Comparison of ENCODE assay signal across 13 cellular contexts in genomic region chr13:46178143-46178542, GRCh38. TPM values are rescaled to one million over a fixed set of nuclear protein-coding genes. Genes with fewer than 3 reads are reported as not detected.
DNase-seq lines count a peak whose midpoint lies in the region; ATAC-seq and TF ChIP-seq lines count a peak whose summit lies in the region.
"Had no signal": no experiment of that assay in that cellular context is flagged by ENCODE, and none has a peak within 500 bp of the region (broad histone marks: within the 10 kb centered on the region; RNA-seq: fewer than 3 reads in every experiment).

No MANE protein-coding gene starts in this region.

- peak overlapping the region; percentile 93 for H3K4me3 Mint-ChIP-seq in stimulated activated naive CD8-positive, alpha-beta T cell treated with anti-CD3 and anti-CD28 coated beads, Interleukin-15, Interleukin-2, amounts not matched to agents 100 ng/mL and 50 ng/mL, for 24 hours
- peak overlapping the region; percentile 81 to 99 (median 97) for H3K4me3 Mint-ChIP-seq in immature natural killer cell

- H3K9me3 ChIP-seq in prostate gland (no peaks in the 10 kb centered on the region), tibial artery (no peaks in the 10 kb centered on the region)
- H3K9me3 ChIP-seq: ovary, SJSA1 had no signal

- no peaks in the 10 kb centered on the region for H3K9me3 Mint-ChIP-seq in stimulated activated naive CD8-positive, alpha-beta T cell treated with anti-CD3 and anti-CD28 coated beads, Interleukin-15, Interleukin-2, amounts not matched to agents 100 ng/mL and 50 ng/mL, for 24 hours
- H3K9me3 Mint-ChIP-seq in immature natural killer cell = peaks cover 0 to 3% (median 0%) of the 10 kb centered on the region in 6 donors

- H3K4me3 ChIP-seq in prostate gland (no peak overlapping the region), tibial artery (no peak overlapping the region)
- H3K4me3 ChIP-seq: ovary, SJSA1 had no signal

- H3K27me3 ChIP-seq in prostate gland (replicated peaks; ENCODE audit: insufficient read depth) (no peaks in the 10 kb centered on the region), tibial artery (no peaks in the 10 kb centered on the region)
- H3K27me3 ChIP-seq: ovary, SJSA1 had no signal

- no peaks in the 10 kb centered on the region for H3K27me3 Mint-ChIP-seq in stimulated activated naive CD8-positive, alpha-beta T cell treated with anti-CD3 and anti-CD28 coated beads, Interleukin-15, Interleukin-2, amounts not matched to agents 100 ng/mL and 50 ng/mL, for 24 hours
- peaks cover 13 to 30% (median 23%) of the 10 kb centered on the region in 3 donors for H3K27me3 Mint-ChIP-seq in immature natural killer cell (ENCODE audit: low read depth in 3 of 3)

- no peak overlapping the region for H3K27ac ChIP-seq in prostate gland
- no peak overlapping the region for H3K27ac ChIP-seq in tibial artery
- H3K27ac ChIP-seq: ovary, SJSA1 had no signal

- TF ChIP-seq POLR2A in prostate gland (IDR thresholded peaks at IDR 0.05) = no peak

- H3K4me1 ChIP-seq in prostate gland (replicated peaks) (no peaks in the 10 kb centered on the region), tibial artery (no peaks in the 10 kb centered on the region)

- no peak for ATAC-seq in stimulated activated naive CD8-positive, alpha-beta T cell treated with anti-CD3 and anti-CD28 coated beads, Interleukin-15, Interleukin-2, amounts not matched to agents 100 U/mL and 50 U/mL, for 24 hours
- ATAC-seq in HG03442 (IDR thresholded peaks at IDR 0.05; ENCODE audit: unreplicated experiment) (no peak), HG03354 (IDR thresholded peaks at IDR 0.05; ENCODE audit: poor library complexity, severe bottlenecking, unreplicated experiment) (no peak)

- H3K36me3 ChIP-seq in prostate gland = no peaks in the 10 kb centered on the region
- no peaks in the 10 kb centered on the region for H3K36me3 ChIP-seq in tibial artery
- H3K36me3 ChIP-seq: ovary, SJSA1 had no signal

- peak overlapping the region; percentile 91 for H3K27ac Mint-ChIP-seq in stimulated activated naive CD8-positive, alpha-beta T cell treated with anti-CD3 and anti-CD28 coated beads, Interleukin-15, Interleukin-2, amounts not matched to agents 100 ng/mL and 50 ng/mL, for 24 hours
- peak overlapping the region; percentile 92 to 96 (median 94) for H3K27ac Mint-ChIP-seq in immature natural killer cell

- no peak for DNase-seq in stimulated activated naive CD8-positive, alpha-beta T cell treated with anti-CD3 and anti-CD28 coated beads, Interleukin-15, Interleukin-2, amounts not matched to agents 100 U/mL and 50 U/mL, for 24 hours
- DNase-seq in SKM-1 (lab: John Stamatoyannopoulos, UW; ENCODE audit: unreplicated experiment) = peak; percentile 12
- no peak for DNase-seq in immature natural killer cell
- no peak for DNase-seq in prostate gland (ENCODE audit: low spot score)
- DNase-seq in tibial artery = no peak
- DNase-seq: COR-L47; ovary; stimulated activated CD4-positive, alpha-beta T cell treated with anti-CD3 and anti-CD28 coated beads, Interleukin-4, amount 100 ng/mL, for 1 hour had no signal

- peaks cover 77% of the 10 kb centered on the region for H3K36me3 Mint-ChIP-seq in stimulated activated naive CD8-positive, alpha-beta T cell treated with anti-CD3 and anti-CD28 coated beads, Interleukin-15, Interleukin-2, amounts not matched to agents 100 ng/mL and 50 ng/mL, for 24 hours (ENCODE audit: low read depth)
- peaks cover 5 to 18% (median 9%) of the 10 kb centered on the region in 3 donors for H3K36me3 Mint-ChIP-seq in immature natural killer cell

- intact Hi-C loops in prostate gland (cut with DNase I) = no loop called here
- intact Hi-C loops in tibial artery (cut with DNase I; ENCODE audit: low total_unique reads) = no loop called here

- TF ChIP-seq CTCF in prostate gland (IDR thresholded peaks at IDR 0.05) = no peak
- TF ChIP-seq CTCF in tibial artery (IDR thresholded peaks at IDR 0.05) = no peak

- H3K4me1 Mint-ChIP-seq in stimulated activated naive CD8-positive, alpha-beta T cell treated with anti-CD3 and anti-CD28 coated beads, Interleukin-15, Interleukin-2, amounts not matched to agents 100 ng/mL and 50 ng/mL, for 24 hours (ENCODE audit: low read depth) = peaks cover 77% of the 10 kb centered on the region
- H3K4me1 Mint-ChIP-seq in immature natural killer cell = peaks cover 81 to 88% of the 10 kb centered on the region in 2 donors

- WGBS in prostate gland = 82% methylated on average over 5 of the region's 5 CpGs

RNA-seq across cellular contexts. Expression of gene LCP1, which starts 3.8 kb away (rescaled TPM):
- 1,000 to 10,000 TPM; 1,594 to 2,414 (median 2,262) TPM for polyA plus RNA-seq in immature natural killer cell
- 100 to 1,000 TPM in 1 of 2 donors, 10 to 100 TPM in 1; 58.1 to 177 TPM for total RNA-seq in prostate gland

RNA-seq across cellular contexts. Expression of gene LRRC63, which starts 33.6 kb away (rescaled TPM):
- polyA plus RNA-seq in immature natural killer cell = 1 to 10 TPM in 1 of 3 donors, under 1 TPM in 2; 0.10 to 1.1 (median 0.12) TPM
- total RNA-seq in prostate gland = 1 to 10 TPM; 1.0 to 1.7 TPM
- total RNA-seq: bronchial epithelial cell, SJSA1 had no signal
